Comparison of ENCODE assay signal across 8 cellular contexts in the genomic region with DNA sequence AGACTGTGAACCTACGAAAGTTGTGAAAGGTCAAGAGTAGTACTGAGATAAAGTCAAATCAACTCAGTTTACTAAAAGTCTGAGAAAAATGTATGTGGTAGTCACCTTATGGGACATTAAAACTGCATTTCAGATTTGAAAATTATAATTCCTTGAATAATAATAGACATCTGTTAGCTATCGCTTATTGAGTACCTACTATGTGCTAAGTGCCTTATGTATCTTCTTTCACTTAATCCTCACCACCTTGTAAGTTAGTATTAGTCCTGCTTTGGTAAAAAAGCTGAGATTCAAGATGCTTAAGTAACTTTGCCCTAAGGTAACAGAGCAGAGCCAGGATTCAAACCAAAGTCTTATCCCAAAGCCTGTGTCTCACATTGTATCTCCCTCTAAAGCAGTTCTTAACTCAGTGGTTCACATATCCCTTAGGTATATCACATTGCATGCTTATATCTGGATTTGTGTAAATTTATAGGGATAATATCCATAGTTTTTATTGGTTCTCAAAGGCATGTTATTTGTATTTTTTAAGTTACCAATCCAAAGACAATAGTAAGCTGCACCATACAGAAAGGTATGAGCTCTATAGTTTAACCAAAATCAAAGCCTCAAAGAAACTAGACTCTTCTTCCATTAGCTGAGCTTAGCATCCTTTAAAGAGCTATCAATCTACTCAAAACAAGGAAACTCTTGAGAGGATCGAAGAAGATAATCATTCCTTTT. TPM values are rescaled to one million over a fixed set of nuclear protein-coding genes. Genes with fewer than 3 reads are reported as not detected.
DNase-seq lines count a peak whose midpoint lies in the region; ATAC-seq, FAIRE-seq and TF ChIP-seq lines count a peak whose summit lies in the region.

No MANE protein-coding gene starts in this region.

- no peak for FAIRE-seq in H1 (lab: Jason Lieb, UNC)

- H3K4me1 ChIP-seq in CD4-positive, alpha-beta memory T cell (ENCODE audit: insufficient read depth, low read length), result peaks cover 36% of the 10 kb centered on the region
- H3K4me1 ChIP-seq in NT2/D1 (ENCODE audit: insufficient read depth, insufficient read length) (no peaks in the 10 kb centered on the region), H1 (replicated peaks in 1 of 4; ENCODE audit: control insufficient read depth in 3 of 4, insufficient read depth in 4 of 4, low read length in 3 of 4) (no peaks in the 10 kb centered on the region), neutrophil (ENCODE audit: control insufficient read depth in 1 of 2, insufficient read depth in 1 of 2, low read depth in 1 of 2, low read length in 1 of 2) (peaks cover 43 to 49% of the 10 kb centered on the region in 2 experiments)

- no peak for TF ChIP-seq RAD21 in H1 (IDR thresholded peaks at IDR 0.05 in 1 of 2, conservative IDR thresholded peaks at IDR 0.05 in 1 of 2; ENCODE audit: low read depth in 2 of 2, low read length in 2 of 2)

- POLR2A ChIA-PET in CD4-positive, alpha-beta memory T cell (lab: Charles Lee; ENCODE audit: partially characterized antibody), result interaction anchor here (0.9 to 3.4 kb wide), 8 partner anchors 8 to 700 kb away, joined by 3 to 24 read pairs (median 4); no protein-coding TSS in a partner anchor
- POLR2A ChIA-PET in H1 (lab: Charles Lee; ENCODE audit: partially characterized antibody), result no interaction called here

- no peaks in the 10 kb centered on the region for H3K23me2 ChIP-seq in H1 (ENCODE audit: low read depth, low read length)

- H3K18ac ChIP-seq in H1 (ENCODE audit: extremely low read depth, low read length), result no peak overlapping the region

- H2BK20ac ChIP-seq in H1 (ENCODE audit: low read length), result no peak overlapping the region

- no peak for TF ChIP-seq EP300 in H1 (IDR thresholded peaks at IDR 0.05; ENCODE audit: borderline replicate concordance in 1 of 2, low read depth in 2 of 2, low read length in 2 of 2)

- no peak for TF ChIP-seq CTCF in H1 (IDR thresholded peaks at IDR 0.05; ENCODE audit: control extremely low read depth in 1 of 3, insufficient read depth in 1 of 3, low read depth in 1 of 3, low read length in 3 of 3)
- no peak for TF ChIP-seq CTCF in neutrophil (IDR thresholded peaks at IDR 0.05)

- H2BK12ac ChIP-seq in H1 (ENCODE audit: low read depth, low read length), result no peak overlapping the region

- H3K14ac ChIP-seq in H1 (ENCODE audit: insufficient read length), result no peak overlapping the region

- H3K56ac ChIP-seq in H1 (replicated peaks; ENCODE audit: insufficient read length, low read depth, low read length), result peak overlapping the region; percentile 50

- H2BK5ac ChIP-seq in H1 (ENCODE audit: low read depth, low read length), result no peak overlapping the region

- no peak overlapping the region for H4K5ac ChIP-seq in H1 (ENCODE audit: insufficient read length, low read depth, low read length)

- H2AFZ ChIP-seq in H1 (ENCODE audit: low read length), result no peak overlapping the region

- peaks cover 34 to 53% (median 41%) of the 10 kb centered on the region in 4 donors for H3K4me1 Mint-ChIP-seq in CD4-positive, alpha-beta memory T cell

- peaks cover 0 to 11% of the 10 kb centered on the region in 2 experiments; a peak in 3 of 4 replicates for H3K79me2 ChIP-seq in H1 (ENCODE audit: control insufficient read depth in 1 of 2, insufficient read depth in 2 of 2, low read length in 2 of 2)

- H2BK15ac ChIP-seq in H1 (ENCODE audit: low read length), result no peak overlapping the region

- WGBS in H1 (ENCODE audit: extremely low coverage in 1 of 2, insufficient coverage in 1 of 2, insufficient read length in 1 of 2, insufficient replicate concordance in 2 of 2, low coverage in 1 of 2, low lambda C conversion rate in 2 of 2, missing lambda C conversion rate in 1 of 2), 2 experiments, result 83% methylated on average over 3 of the region's 3 CpGs; no CpG with 5 or more reads in 1 of the 2 experiments

- peak overlapping the region; percentile 67 for H3K27ac ChIP-seq in CD4-positive, alpha-beta memory T cell (ENCODE audit: low read depth, low read length)
- H3K27ac ChIP-seq in H1 (ENCODE audit: low read depth, low read length) (no peak overlapping the region), neutrophil (peak overlapping the region; percentile 75)

- H2BK120ac ChIP-seq in H1 (replicated peaks; ENCODE audit: low read depth, low read length), result no peak overlapping the region

- peak overlapping the region; percentile 61 to 66 for H3K4me2 ChIP-seq in H1 (ENCODE audit: insufficient read depth in 1 of 2, low read depth in 2 of 2, low read length in 2 of 2)

- ATAC-seq in HG03520 (IDR thresholded peaks at IDR 0.05; ENCODE audit: unreplicated experiment), result no peak
- ATAC-seq in HG02973 (IDR thresholded peaks at IDR 0.05; ENCODE audit: unreplicated experiment), result no peak

- no peak for TF ChIP-seq POLR2A in H1 (IDR thresholded peaks at IDR 0.05; ENCODE audit: control extremely low read depth in 1 of 2, low read depth in 2 of 2, low read length in 2 of 2)

- no peak overlapping the region for H3K23ac ChIP-seq in H1 (ENCODE audit: insufficient read length)

- H3K9ac ChIP-seq in NT2/D1 (ENCODE audit: insufficient read length, low read depth) (peak overlapping the region; percentile 89), H1 (replicated peaks in 1 of 4; ENCODE audit: extremely low read depth in 1 of 4, low read depth in 3 of 4, low read length in 3 of 4) (peak overlapping the region in 2 of 4 experiments; percentile 48 to 81; a peak in 1 of 7 replicates)

- intact Hi-C loops in CD4-positive, alpha-beta memory T cell (cut with micrococcal nuclease), result loop anchor here (5.0 kb wide), 2 partner anchors 46 to 261 kb away; no protein-coding TSS in a partner anchor

- H3K36me3 Mint-ChIP-seq in CD4-positive, alpha-beta memory T cell, result peaks cover 29 to 36% of the 10 kb centered on the region in 2 donors

- no peaks in the 10 kb centered on the region for H3K36me3 ChIP-seq in CD4-positive, alpha-beta memory T cell (ENCODE audit: insufficient read depth, low read length)
- H3K36me3 ChIP-seq in NT2/D1 (ENCODE audit: insufficient read depth, insufficient read length, low read length), result peaks cover 29% of the 10 kb centered on the region
- H3K36me3 ChIP-seq in H1 (ENCODE audit: control insufficient read depth in 2 of 4, insufficient read depth in 4 of 4, low read length in 3 of 4), result peaks cover 0 to 8% (median 3%) of the 10 kb centered on the region in 4 experiments; a peak in 4 of 8 replicates
- H3K36me3 ChIP-seq in neutrophil, result peaks cover 7% of the 10 kb centered on the region

- no peak overlapping the region for H3K4ac ChIP-seq in H1 (replicated peaks; ENCODE audit: insufficient read length, low read depth, low read length)

- H3K79me1 ChIP-seq in H1 (ENCODE audit: low read depth, low read length), result 0 out of 2 replicates have a peak, but pooled peaks cover 3% of the 10 kb centered on the region

- peak overlapping the region; percentile 89 to 97 (median 95) for H3K27ac Mint-ChIP-seq in CD4-positive, alpha-beta memory T cell

- H3K4me3 Mint-ChIP-seq in CD4-positive, alpha-beta memory T cell, result peak overlapping the region; percentile 92 to 98 (median 96)

- H2AK5ac ChIP-seq in H1 (ENCODE audit: low read depth, low read length), result no peak overlapping the region

- H3K9me3 Mint-ChIP-seq in CD4-positive, alpha-beta memory T cell, result no peaks in the 10 kb centered on the region

- no peaks in the 10 kb centered on the region for H3K27me3 Mint-ChIP-seq in CD4-positive, alpha-beta memory T cell

- H3K4me3 ChIP-seq in CD4-positive, alpha-beta memory T cell (ENCODE audit: low read length in 2 of 2), result peak overlapping the region; percentile 44 to 83
- H3K4me3 ChIP-seq in NT2/D1 (ENCODE audit: insufficient read length, low read depth), result peak overlapping the region; percentile 83
- H3K4me3 ChIP-seq in H1 (ENCODE audit: extremely low read depth in 1 of 4, insufficient read depth in 2 of 4, low read depth in 3 of 4, low read length in 4 of 4), result peak overlapping the region; percentile 53 to 92 (median 90)
- peak overlapping the region; percentile 72 to 74 for H3K4me3 ChIP-seq in neutrophil (ENCODE audit: low read depth in 1 of 2, low read length in 1 of 2)

- no peak overlapping the region for H4K8ac ChIP-seq in H1 (ENCODE audit: extremely low read depth, insufficient read depth, low read length)

- no peak overlapping the region for H4K91ac ChIP-seq in H1 (replicated peaks; ENCODE audit: insufficient read length, low read length)

- CTCF ChIA-PET in CD4-positive, alpha-beta memory T cell (lab: Charles Lee; ENCODE audit: partially characterized antibody), result interaction anchor here (0.9 to 5.9 kb wide), 17 partner anchors 9 to 643 kb away, joined by 3 to 135 read pairs (median 4); no protein-coding TSS in a partner anchor
- CTCF ChIA-PET in H1 (lab: Charles Lee; ENCODE audit: partially characterized antibody), result interaction anchor here (0.7 to 2.4 kb wide), 22 partner anchors 8 to 642 kb away, joined by 3 to 10 read pairs (median 4); no protein-coding TSS in a partner anchor

- no peaks in the 10 kb centered on the region for H3K9me3 ChIP-seq in CD4-positive, alpha-beta memory T cell (ENCODE audit: control insufficient read depth in 1 of 2, low read length in 2 of 2)
- 0 out of 2 replicates have a peak, but pooled peaks cover under 1% of the 10 kb centered on the region for H3K9me3 ChIP-seq in NT2/D1 (ENCODE audit: insufficient read depth, low read length)
- H3K9me3 ChIP-seq in H1 (ENCODE audit: insufficient read depth in 2 of 2, low read depth in 1 of 2, low read length in 1 of 2), result no peaks in the 10 kb centered on the region
- no peaks in the 10 kb centered on the region for H3K9me3 ChIP-seq in neutrophil

- no peaks in the 10 kb centered on the region for H3K27me3 ChIP-seq in CD4-positive, alpha-beta memory T cell (ENCODE audit: insufficient read depth, low read length)
- H3K27me3 ChIP-seq in NT2/D1 (ENCODE audit: insufficient read depth, insufficient read length), result no peaks in the 10 kb centered on the region
- no peaks in the 10 kb centered on the region for H3K27me3 ChIP-seq in H1 (replicated peaks in 1 of 4; ENCODE audit: control insufficient read depth in 3 of 4, extremely low read depth in 1 of 4, insufficient read depth in 3 of 4, low read length in 3 of 4)
- no peaks in the 10 kb centered on the region for H3K27me3 ChIP-seq in neutrophil

- H4K20me1 ChIP-seq in H1 (replicated peaks in 1 of 2; ENCODE audit: control insufficient read depth in 1 of 2, insufficient read depth in 2 of 2, low read length in 2 of 2), result peaks cover 0 to 2% of the 10 kb centered on the region in 2 experiments

- DNase-seq in CD4-positive, alpha-beta memory T cell, result peak in 1 of 5 donors; percentile 15
- no peak for DNase-seq in NT2/D1 (ENCODE audit: low read depth, low spot score)
- no peak for DNase-seq in H1 (ENCODE audit: low read depth in 1 of 2, low spot score in 2 of 2)
- DNase-seq in NCI-H2029 treated with DMSO at 0.1 percent for 48 hours (lab: John Stamatoyannopoulos, UW), result no peak
- no peak for DNase-seq in DMS 273 (lab: John Stamatoyannopoulos, UW; ENCODE audit: unreplicated experiment)

RNA-seq across cellular contexts. Expression of a gene that starts 0.9 kb away (rescaled TPM):
- 10 to 100 TPM; 48.9 to 49.2 TPM for total RNA-seq in CD4-positive, alpha-beta memory T cell
- polyA plus RNA-seq in CD4-positive, alpha-beta memory T cell, result 100 to 1,000 TPM; 109 to 132 TPM
- 20.8 and 21.0 TPM in 2 replicates for total RNA-seq in H1 (2021; fragmentation: NEBNext Ultra II Directional; extraction: Animal tissue kit (Norgen Biotek cat#: 25700))
- polyA plus RNA-seq in H1 (2011; rRNA removed), result 23.8 and 39.3 TPM in 2 replicates
- polyA plus RNA-seq in H1 (2011; cell fraction: cytosol; rRNA removed), result 26.5 TPM
- polyA plus RNA-seq in H1 (2011; cell fraction: nucleus; rRNA removed), result 15.0 TPM
- 21.4 to 26.1 TPM (median 23.1 TPM) in 4 replicates for polyA plus RNA-seq in H1 (2012, experiment 1 of 2)
- 7.5 TPM for polyA plus RNA-seq in H1 (2012, experiment 2 of 2)
- polyA plus RNA-seq in H1 (2013, experiment 1 of 2), result 19.5 TPM
- 21.1 TPM for polyA plus RNA-seq in H1 (2013, experiment 2 of 2)
- polyA minus RNA-seq in H1 (2011; rRNA and poly(A)+ RNA removed), result 31.3 and 34.3 TPM in 2 replicates
- polyA minus RNA-seq in H1 (2011; cell fraction: cytosol; rRNA and poly(A)+ RNA removed), result 12.0 TPM
- polyA minus RNA-seq in H1 (2011; cell fraction: nucleus; rRNA and poly(A)+ RNA removed), result 19.6 TPM

RNA-seq across cellular contexts. Expression of a gene that starts 22.5 kb away (rescaled TPM):
- not detected for total RNA-seq in CD4-positive, alpha-beta memory T cell
- polyA plus RNA-seq in CD4-positive, alpha-beta memory T cell, result not detected
- not detected in 2 replicates for total RNA-seq in H1 (2021; fragmentation: NEBNext Ultra II Directional; extraction: Animal tissue kit (Norgen Biotek cat#: 25700))
- polyA plus RNA-seq in H1 (2011; rRNA removed), result not detected in 2 replicates
- not detected for polyA plus RNA-seq in H1 (2011; cell fraction: cytosol; rRNA removed)
- not detected for polyA plus RNA-seq in H1 (2011; cell fraction: nucleus; rRNA removed)
- not detected in 4 replicates for polyA plus RNA-seq in H1 (2012, experiment 1 of 2)
- polyA plus RNA-seq in H1 (2012, experiment 2 of 2), result not detected
- polyA plus RNA-seq in H1 (2013, experiment 1 of 2), result not detected
- not detected for polyA plus RNA-seq in H1 (2013, experiment 2 of 2)
- polyA minus RNA-seq in H1 (2011; rRNA and poly(A)+ RNA removed), result not detected in 2 replicates
- not detected for polyA minus RNA-seq in H1 (2011; cell fraction: cytosol; rRNA and poly(A)+ RNA removed)
- not detected for polyA minus RNA-seq in H1 (2011; cell fraction: nucleus; rRNA and poly(A)+ RNA removed)
